18 cellular contexts compared by ENCODE assay signal in the genomic region with DNA sequence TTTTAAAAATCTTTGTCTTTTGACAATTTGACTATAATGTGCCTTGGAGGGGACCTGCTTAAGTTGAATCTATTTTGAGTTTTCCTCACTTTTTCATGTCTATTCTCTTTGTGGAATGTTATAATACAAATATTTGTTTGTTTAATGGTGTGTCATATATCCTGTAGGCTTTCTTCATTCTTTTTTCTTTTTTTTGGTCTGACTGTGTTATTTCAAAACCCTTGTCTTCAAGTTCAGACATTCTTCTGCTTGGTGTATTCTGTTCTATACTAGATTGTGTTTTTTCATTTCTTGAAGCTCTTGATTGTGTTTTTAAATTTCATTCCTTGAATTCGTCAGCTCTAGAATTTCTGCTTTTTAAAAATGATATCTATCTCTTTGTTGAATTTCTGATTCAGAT.
"Had no signal": no experiment of that assay in that cellular context is flagged by ENCODE, and none has a peak within 500 bp of the region (broad histone marks: within the 10 kb centered on the region; RNA-seq: fewer than 3 reads in every experiment).

No MANE protein-coding gene starts in this region.

- H3K4me3 ChIP-seq: colonic mucosa, esophagus muscularis mucosa, gastroesophageal sphincter, heart right ventricle, left lung, lower lobe of right lung, mucosa of descending colon had no signal

- H3K27me3 ChIP-seq: colonic mucosa, esophagus muscularis mucosa, gastroesophageal sphincter, left lung had no signal

- H3K27ac ChIP-seq: colonic mucosa, esophagus muscularis mucosa, foreskin keratinocyte, gastroesophageal sphincter, heart right ventricle, left lung, lower lobe of right lung had no signal

- FAIRE-seq: endometrium, frontal cortex, islet of Langerhans had no signal

- DNase-seq: cortex of kidney; effector CD8-positive, alpha-beta T cell; effector memory CD8-positive, alpha-beta T cell; heart right ventricle; hippocampal formation; left cardiac atrium; left lung; left ventricle myocardium superior; lower lobe of right lung; naive B cell had no signal

- H3K9me3 ChIP-seq: colonic mucosa, gastroesophageal sphincter, left lung, lower lobe of right lung, mucosa of descending colon had no signal

- H3K36me3 ChIP-seq: colonic mucosa, esophagus muscularis mucosa, gastroesophageal sphincter, heart right ventricle, left lung, lower lobe of right lung had no signal

- ATAC-seq: effector memory CD8-positive, alpha-beta T cell; gastroesophageal sphincter; left cardiac atrium; left ventricle myocardium superior had no signal

- H3K4me1 ChIP-seq: colonic mucosa, esophagus muscularis mucosa, foreskin keratinocyte, gastroesophageal sphincter, heart right ventricle, left lung, lower lobe of right lung had no signal
